12 cellular contexts compared by ENCODE assay signal in the genomic region with DNA sequence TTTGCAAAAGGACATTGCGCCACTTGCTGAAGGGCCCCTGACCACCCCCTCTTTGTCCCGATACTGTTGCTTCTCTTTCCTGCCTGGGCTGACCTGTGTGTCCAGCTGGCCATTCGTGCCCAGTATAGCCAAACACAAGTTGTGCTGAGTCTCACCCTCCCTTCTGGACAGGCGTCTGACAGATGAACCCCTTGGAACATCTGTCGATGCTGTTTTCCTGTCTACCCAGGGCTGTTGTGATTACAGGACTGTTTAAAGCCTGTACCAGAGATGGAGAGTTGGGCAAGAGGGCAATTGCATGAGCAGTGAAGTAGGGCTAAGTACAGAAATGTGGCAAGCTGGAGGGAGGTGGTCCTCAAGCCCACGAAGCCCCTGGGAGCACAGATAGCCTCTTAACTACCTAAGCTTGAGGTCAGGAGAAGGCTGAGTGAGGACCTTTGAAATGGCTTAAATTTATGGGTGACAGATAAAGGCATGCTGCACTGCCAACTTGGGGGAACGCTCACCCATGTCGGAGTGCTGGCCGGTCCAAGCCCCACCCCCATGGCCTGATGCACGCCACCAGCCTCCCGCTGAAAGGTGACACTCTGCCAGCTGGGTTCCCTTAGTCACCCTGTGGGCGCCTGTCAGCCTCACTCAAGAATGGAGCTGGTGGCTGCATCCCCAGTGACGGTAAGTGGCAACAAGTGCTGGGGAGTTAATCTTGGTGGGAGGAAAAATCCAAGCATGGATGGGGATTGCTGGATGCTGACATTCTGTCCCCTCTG. TPM values are rescaled to one million over a fixed set of nuclear protein-coding genes. Genes with fewer than 3 reads are reported as not detected.
DNase-seq lines count a peak whose midpoint lies in the region; ATAC-seq and TF ChIP-seq lines count a peak whose summit lies in the region.
"Had no signal": no experiment of that assay in that cellular context is flagged by ENCODE, and none has a peak within 500 bp of the region (broad histone marks: within the 10 kb centered on the region; RNA-seq: fewer than 3 reads in every experiment).

No MANE protein-coding gene starts in this region.

- peak overlapping the region; percentile 18 for H3K27ac ChIP-seq in suprapubic skin
- H3K27ac ChIP-seq: uterus had no signal

- TF ChIP-seq POLR2A in suprapubic skin (IDR thresholded peaks at IDR 0.05): no peak

- H3K27me3 Mint-ChIP-seq in chondrocyte (ENCODE audit: low read depth): peaks cover 12% of the 10 kb centered on the region

- H3K36me3 Mint-ChIP-seq in chondrocyte (ENCODE audit: low read depth): peaks cover 2% of the 10 kb centered on the region

- H3K36me3 ChIP-seq in adipocyte (ENCODE audit: control insufficient read depth, insufficient read depth, low read length, severe bottlenecking): peaks cover 2% of the 10 kb centered on the region
- H3K36me3 ChIP-seq in suprapubic skin: no peaks in the 10 kb centered on the region
- H3K36me3 ChIP-seq: uterus had no signal

- TF ChIP-seq CTCF in suprapubic skin (IDR thresholded peaks at IDR 0.05) (no peak), chondrocyte (IDR thresholded peaks at IDR 0.05) (no peak)

- 61% methylated on average over 13 of the region's 13 CpGs for WGBS in suprapubic skin

- peaks cover 7% of the 10 kb centered on the region for H3K9me3 Mint-ChIP-seq in chondrocyte (ENCODE audit: low read depth)

- no peak for TF ChIP-seq EP300 in suprapubic skin (IDR thresholded peaks at IDR 0.05)

- H3K4me1 ChIP-seq in adipocyte (ENCODE audit: control insufficient read depth, insufficient read depth, low read length) (peaks cover 41% of the 10 kb centered on the region), suprapubic skin (peaks cover 23% of the 10 kb centered on the region)
- H3K4me1 ChIP-seq: Peyer's patch, uterus had no signal

- ATAC-seq in GM18907 (IDR thresholded peaks at IDR 0.05; ENCODE audit: unreplicated experiment) (no peak), HG03135 (IDR thresholded peaks at IDR 0.05; ENCODE audit: unreplicated experiment) (no peak)

- H3K4me3 Mint-ChIP-seq in chondrocyte (ENCODE audit: unreplicated experiment): no peak overlapping the region

- DNase-seq in NCI-H1417 (lab: John Stamatoyannopoulos, UW) (peak in 2 of 3 experiments; percentile 27 to 54), NCI-H1417 treated with DMSO at 0.1 percent for 48 hours (lab: John Stamatoyannopoulos, UW) (no peak), adipocyte (ENCODE audit: low read depth) (peak; percentile 32), left kidney (ENCODE audit: low read depth, low spot score) (peak; percentile 90), suprapubic skin (ENCODE audit: low spot score in 2 of 2) (peak in 1 of 2 donors; percentile 71), chondrocyte (ENCODE audit: low spot score) (no peak)
- DNase-seq: activated CD4-positive, alpha-beta T cell treated with anti-CD3 and anti-CD28 coated beads, Interleukin-2, amount 50 U/mL, for 1 hour; mesenchymal stem cell; Peyer's patch; uterus had no signal

- H3K9ac ChIP-seq in adipocyte (ENCODE audit: low read length): peak overlapping the region; percentile 90

- no peak overlapping the region for H3K27ac Mint-ChIP-seq in chondrocyte (ENCODE audit: unreplicated experiment)

- H3K4me3 ChIP-seq in adipocyte (ENCODE audit: low read length): peak overlapping the region; percentile 81
- no peak overlapping the region for H3K4me3 ChIP-seq in suprapubic skin
- H3K4me3 ChIP-seq: uterus had no signal

- no peaks in the 10 kb centered on the region for H3K9me3 ChIP-seq in adipocyte (ENCODE audit: control insufficient read depth, low read length)
- H3K9me3 ChIP-seq in suprapubic skin: no peaks in the 10 kb centered on the region
- H3K9me3 ChIP-seq: uterus had no signal

- no peaks in the 10 kb centered on the region for H3K27me3 ChIP-seq in adipocyte (replicated peaks; ENCODE audit: control insufficient read depth, insufficient read depth, low read length)
- H3K27me3 ChIP-seq in suprapubic skin: no peaks in the 10 kb centered on the region
- H3K27me3 ChIP-seq: Peyer's patch, uterus had no signal

- no peaks in the 10 kb centered on the region for H3K4me1 Mint-ChIP-seq in chondrocyte (ENCODE audit: low read depth)

RNA-seq across cellular contexts. Expression of a gene that starts 14.6 kb away (rescaled TPM):
- 10 to 100 TPM; 19.2 to 90.8 (median 56.9) TPM for total RNA-seq in suprapubic skin
- 2.9 to 7.9 TPM (median 5.9 TPM) in 3 replicates for total RNA-seq in chondrocyte

RNA-seq across cellular contexts. Expression of a gene that starts 33.5 kb away (rescaled TPM):
- total RNA-seq in suprapubic skin (10 to 100 TPM; 17.9 to 43.9 (median 40.0) TPM), chondrocyte (13.6 to 23.7 TPM (median 15.2 TPM) in 3 replicates)

RNA-seq across cellular contexts. Expression of a gene that starts 37.7 kb away (rescaled TPM):
- total RNA-seq in suprapubic skin: 10 to 100 TPM; 18.8 to 36.0 (median 22.1) TPM
- 10.6 to 13.1 TPM (median 12.7 TPM) in 3 replicates for total RNA-seq in chondrocyte

Comparison
In these comparisons a context has a peak if more than half of its experiments do, and no peak if none do; other contexts are left out.
1. DNase-seq: peak in NCI-H1417 (2 of 3), adipocyte (single experiment) and left kidney (single experiment); none in NCI-H1417 treated with DMSO at 0.1 percent for 48 hours (single experiment) and chondrocyte (single experiment).